Comparison of ENCODE assay signal across 8 cellular contexts in the genomic region with DNA sequence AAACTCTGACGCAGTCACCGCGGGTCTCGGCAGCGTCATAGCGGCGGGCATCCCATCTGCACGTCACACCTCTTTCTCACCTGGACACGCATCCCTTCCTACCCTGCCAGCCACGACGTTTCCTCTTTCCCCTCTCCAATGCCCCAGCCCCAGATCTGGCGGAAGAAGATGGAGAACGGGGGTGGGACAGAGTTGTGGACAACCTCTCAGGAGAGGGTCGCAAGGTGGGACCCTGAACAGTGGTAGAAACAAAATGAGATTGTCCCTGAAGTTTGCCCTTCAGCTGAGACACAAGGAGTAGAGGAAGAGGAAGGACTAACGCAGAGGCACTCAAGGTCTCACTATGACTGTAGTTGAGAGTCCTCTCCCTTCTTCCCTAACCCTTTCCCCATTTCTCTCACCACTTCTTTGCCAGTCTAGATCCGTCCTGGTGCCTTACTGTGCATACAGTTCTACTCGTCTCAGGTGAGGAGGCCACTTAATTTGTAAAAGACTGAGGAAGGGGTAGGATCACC. TPM values are rescaled to one million over a fixed set of nuclear protein-coding genes. Genes with fewer than 3 reads are reported as not detected.
A peak's percentile ranks its signal among the peaks of the same experiment; 100 is the strongest.
DNase-seq lines count a peak whose midpoint lies in the region; ATAC-seq, FAIRE-seq and TF ChIP-seq lines count a peak whose summit lies in the region.

No MANE protein-coding gene starts in this region.

- H3K9me3 ChIP-seq in OCI-LY1 (ENCODE audit: low read length) = no peaks in the 10 kb centered on the region
- H3K9me3 ChIP-seq in pancreas = no peaks in the 10 kb centered on the region

- H3F3A ChIP-seq in OCI-LY1 (ENCODE audit: insufficient read depth, low read length) = 0 out of 2 replicates have a peak, but pooled peaks cover 3% of the 10 kb centered on the region

- H3K4me1 ChIP-seq in OCI-LY1 (ENCODE audit: insufficient read depth, low read length, severe bottlenecking) (peaks cover 24% of the 10 kb centered on the region), pancreas (peaks cover 12 to 28% (median 15%) of the 10 kb centered on the region in 3 donors)

- H3K9me2 ChIP-seq in OCI-LY1 (ENCODE audit: low read depth, low read length) = no peaks in the 10 kb centered on the region

- TF ChIP-seq CTCF in OCI-LY1 (IDR thresholded peaks at IDR 0.05; ENCODE audit: low read length) (no peak), pancreas (IDR thresholded peaks at IDR 0.05) (no peak)

- peak overlapping the region; percentile 93 for H3K4me3 ChIP-seq in GM08714 (ENCODE audit: low read length)
- H3K4me3 ChIP-seq in OCI-LY1 (ENCODE audit: low read depth, low read length, poor library complexity, severe bottlenecking) = peak overlapping the region; percentile 80
- peak overlapping the region; percentile 64 to 89 (median 82) for H3K4me3 ChIP-seq in pancreas

- no peak for FAIRE-seq in pancreas (lab: Jason Lieb, UNC)

- ATAC-seq in pancreas (no peak), GM21526 (IDR thresholded peaks at IDR 0.05; ENCODE audit: low FRiP score, unreplicated experiment) (no peak)

- H3K79me2 ChIP-seq in OCI-LY1 (ENCODE audit: insufficient read depth, low read length) = peaks cover 34% of the 10 kb centered on the region

- H3K27me3 ChIP-seq in OCI-LY1 (ENCODE audit: insufficient read depth, low read length) (no peaks in the 10 kb centered on the region), pancreas (no peaks in the 10 kb centered on the region)

- H4K20me1 ChIP-seq in OCI-LY1 (ENCODE audit: insufficient read depth, low read length) = no peaks in the 10 kb centered on the region

- peak overlapping the region; percentile 96 for H3K4me2 ChIP-seq in OCI-LY1 (ENCODE audit: low read length)

- H2AFZ ChIP-seq in OCI-LY1 (ENCODE audit: low read length) = no peak overlapping the region

- peak; percentile 61 for DNase-seq in epithelial cell of prostate (ENCODE audit: low read depth, low spot score)
- DNase-seq in pancreas = no peak
- DNase-seq in glomerular visceral epithelial cell (ENCODE audit: extremely low spot score) = no peak
- DNase-seq in NCI-H2196 (lab: John Stamatoyannopoulos, UW; ENCODE audit: unreplicated experiment) = no peak
- DNase-seq in SKM-1 (lab: John Stamatoyannopoulos, UW; ENCODE audit: unreplicated experiment) = no peak

- H3K27ac ChIP-seq in OCI-LY1 (ENCODE audit: low read depth, low read length, poor library complexity, severe bottlenecking) (peak overlapping the region; percentile 22), epithelial cell of prostate (peak overlapping the region; percentile 95), pancreas (peak overlapping the region; percentile 93 to 98 (median 96))

- 1% methylated on average over 17 of the region's 17 CpGs for WGBS in pancreas, 2 donors

- H3K36me3 ChIP-seq in OCI-LY1 (ENCODE audit: insufficient read depth, low read length) = peaks cover 41% of the 10 kb centered on the region
- H3K36me3 ChIP-seq in pancreas = peaks cover 0 to 21% (median 11%) of the 10 kb centered on the region in 3 donors

- intact Hi-C loops in pancreas (cut with DNase I) = no loop called here

- H3K9ac ChIP-seq in OCI-LY1 (ENCODE audit: low read length) = peak overlapping the region; percentile 82

RNA-seq across cellular contexts. Expression of gene TRIM39, which starts 0.6 kb away (rescaled TPM):
- 1 to 10 TPM; 5.6 to 8.6 (median 6.6) TPM for total RNA-seq in pancreas
- polyA plus RNA-seq in pancreas = 10 to 100 TPM; 10.2 to 12.5 TPM

RNA-seq across cellular contexts. Expression of gene RPP21, which starts 17.7 kb away (rescaled TPM):
- total RNA-seq in pancreas = 10 to 100 TPM; 21.2 to 31.6 (median 25.8) TPM
- polyA plus RNA-seq in pancreas = 10 to 100 TPM; 84.2 to 93.1 TPM

Comparison
In these comparisons a context has a peak if more than half of its experiments do, and no peak if none do; other contexts are left out.
1. H3K27ac ChIP-seq: peak in every context shown above with its lines; median percentile 96 in pancreas; 95 in epithelial cell of prostate; 22 in OCI-LY1.